ENCODE assay signal across 29 cellular contexts in the genomic region with DNA sequence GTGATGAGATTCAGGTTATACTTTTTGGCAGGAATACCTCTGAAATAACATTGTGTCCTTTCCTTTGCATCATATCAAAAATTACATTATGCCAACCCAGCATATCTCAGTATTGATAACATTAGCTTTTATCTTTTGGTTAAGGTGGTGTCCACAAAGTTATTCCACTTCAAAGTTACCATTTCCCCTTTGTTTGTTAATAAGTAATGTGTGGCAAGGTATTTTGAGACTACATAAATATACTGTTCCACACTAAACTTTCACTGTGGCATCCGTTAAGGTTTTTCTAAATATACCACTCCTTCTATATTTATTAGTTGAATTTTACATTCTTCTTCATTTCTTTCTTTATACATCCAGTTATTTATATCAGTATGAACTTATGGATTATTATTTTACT.
"Had no signal": no experiment of that assay in that cellular context is flagged by ENCODE, and none has a peak within 500 bp of the region (broad histone marks: within the 10 kb centered on the region; RNA-seq: fewer than 3 reads in every experiment).

No MANE protein-coding gene starts in this region.

- H3K9me3 ChIP-seq: breast epithelium, colonic mucosa had no signal

- H3K27me3 ChIP-seq: breast epithelium, colonic mucosa had no signal

- H3K4me1 ChIP-seq: colonic mucosa had no signal

- H3K36me3 Mint-ChIP-seq: activated CD4-positive, alpha-beta memory T cell treated with anti-CD3 and anti-CD28 coated beads for 36 hours; activated naive CD8-positive, alpha-beta T cell treated with anti-CD3 and anti-CD28 coated beads, Interleukin-2, amount 10 ng/mL, durations not matched to agents 7 days and 5 days; T-cell had no signal

- H3K4me3 Mint-ChIP-seq: activated B cell treated with CpG ODN at 0.5 μM for 24 hours; activated CD4-positive, alpha-beta memory T cell treated with anti-CD3 and anti-CD28 coated beads for 36 hours; activated CD4-positive, alpha-beta T cell treated with anti-CD3 and anti-CD28 coated beads, Interleukin-2, amount 10 ng/mL, durations not matched to agents 7 days and 5 days; activated naive CD8-positive, alpha-beta T cell treated with anti-CD3 and anti-CD28 coated beads, Interleukin-2, amount 10 ng/mL, durations not matched to agents 7 days and 5 days; activated T-cell treated with anti-CD3 and anti-CD28 coated beads, Interleukin-2, amount 50 U/mL, for 72 hours; T-cell had no signal

- H3K36me3 ChIP-seq: breast epithelium, colonic mucosa had no signal

- H3K27ac ChIP-seq: breast epithelium, colonic mucosa, SK-N-MC had no signal

- H3K27me3 Mint-ChIP-seq: activated B cell treated with CpG ODN at 0.5 μM for 24 hours; activated CD4-positive, alpha-beta memory T cell treated with anti-CD3 and anti-CD28 coated beads for 36 hours; activated CD4-positive, alpha-beta T cell treated with anti-CD3 and anti-CD28 coated beads, Interleukin-2, amount 10 ng/mL, durations not matched to agents 7 days and 5 days; activated naive CD8-positive, alpha-beta T cell treated with anti-CD3 and anti-CD28 coated beads, Interleukin-2, amount 10 ng/mL, durations not matched to agents 7 days and 5 days; T-cell had no signal

- ATAC-seq: activated T-cell treated with anti-CD3 and anti-CD28 coated beads, Interleukin-2, amount 50 U/mL, for 72 hours; Panc1; Right ventricle myocardium inferior; T-cell had no signal

- H3K9me3 Mint-ChIP-seq: activated B cell treated with CpG ODN at 0.5 μM for 24 hours; activated CD4-positive, alpha-beta memory T cell treated with anti-CD3 and anti-CD28 coated beads for 36 hours; activated CD4-positive, alpha-beta T cell treated with anti-CD3 and anti-CD28 coated beads, Interleukin-2, amount 10 ng/mL, durations not matched to agents 7 days and 5 days; activated naive CD8-positive, alpha-beta T cell treated with anti-CD3 and anti-CD28 coated beads, Interleukin-2, amount 10 ng/mL, durations not matched to agents 7 days and 5 days; activated T-cell treated with anti-CD3 and anti-CD28 coated beads, Interleukin-2, amount 50 U/mL, for 72 hours; activated T-helper 2 cell treated with anti-CD3 and anti-CD28 coated beads, Interferon-gamma antibody, Interleukin-2, Interleukin-4, amounts not matched to agents 10 μg/mL and 5 μg/mL and 100 μg/mL, durations not matched to agents 14 hours and 24 hours and 36 hours; T-cell had no signal

- DNase-seq: activated B cell treated with CpG ODN at 0.5 μM for 24 hours; activated CD4-positive, alpha-beta memory T cell treated with anti-CD3 and anti-CD28 coated beads for 36 hours; activated CD4-positive, alpha-beta T cell treated with anti-CD3 and anti-CD28 coated beads for 1 hour; activated CD4-positive, alpha-beta T cell treated with anti-CD3 and anti-CD28 coated beads, Interleukin-2, amount 10 ng/mL, durations not matched to agents 7 days and 5 days; activated CD8-positive, alpha-beta memory T cell treated with anti-CD3 and anti-CD28 coated beads, Interleukin-2, amount 50 U/mL, for 4 hours; activated naive CD4-positive, alpha-beta T cell treated with anti-CD3 and anti-CD28 coated beads, Interleukin-2, amount 50 U/mL, for 16 hours; activated naive CD8-positive, alpha-beta T cell treated with anti-CD3 and anti-CD28 coated beads, Interleukin-2, amount 10 ng/mL, durations not matched to agents 7 days and 5 days; activated T-cell treated with anti-CD3 and anti-CD28 coated beads, Interleukin-2, amount 50 U/mL, for 72 hours; aorta; caudate nucleus; colonic mucosa; MM.1S; NCI-H1105; NCI-H1436; NCI-H1694 treated with DMSO at 0.1 percent for 48 hours; NCI-H2029 treated with DMSO at 0.1 percent for 48 hours; NCI-H510A treated with DMSO at 0.1 percent for 48 hours; NCI-H69; NK-92 treated with Interleukin-12 subunit alpha and Interleukin-12 subunit beta, amount 100 ng/mL, for 24 hours; OCI-M1; RPMI8226; T-cell; T-helper 2 cell; T1000 had no signal

- H3K4me1 Mint-ChIP-seq: activated B cell treated with CpG ODN at 0.5 μM for 24 hours had no signal

- H3K27ac Mint-ChIP-seq: activated B cell treated with CpG ODN at 0.5 μM for 24 hours; activated CD4-positive, alpha-beta memory T cell treated with anti-CD3 and anti-CD28 coated beads for 36 hours; activated CD4-positive, alpha-beta T cell treated with anti-CD3 and anti-CD28 coated beads, Interleukin-2, amount 10 ng/mL, durations not matched to agents 7 days and 5 days; activated naive CD8-positive, alpha-beta T cell treated with anti-CD3 and anti-CD28 coated beads, Interleukin-2, amount 10 ng/mL, durations not matched to agents 7 days and 5 days; activated T-cell treated with anti-CD3 and anti-CD28 coated beads, Interleukin-2, amount 50 U/mL, for 72 hours; activated T-helper 2 cell treated with anti-CD3 and anti-CD28 coated beads, Interferon-gamma antibody, Interleukin-2, Interleukin-4, amounts not matched to agents 10 μg/mL and 5 μg/mL and 100 μg/mL, durations not matched to agents 14 hours and 24 hours and 36 hours; T-cell had no signal

- H3K4me3 ChIP-seq: breast epithelium, colonic mucosa, SK-N-MC had no signal
